9 cellular contexts compared by ENCODE assay signal in the genomic region with DNA sequence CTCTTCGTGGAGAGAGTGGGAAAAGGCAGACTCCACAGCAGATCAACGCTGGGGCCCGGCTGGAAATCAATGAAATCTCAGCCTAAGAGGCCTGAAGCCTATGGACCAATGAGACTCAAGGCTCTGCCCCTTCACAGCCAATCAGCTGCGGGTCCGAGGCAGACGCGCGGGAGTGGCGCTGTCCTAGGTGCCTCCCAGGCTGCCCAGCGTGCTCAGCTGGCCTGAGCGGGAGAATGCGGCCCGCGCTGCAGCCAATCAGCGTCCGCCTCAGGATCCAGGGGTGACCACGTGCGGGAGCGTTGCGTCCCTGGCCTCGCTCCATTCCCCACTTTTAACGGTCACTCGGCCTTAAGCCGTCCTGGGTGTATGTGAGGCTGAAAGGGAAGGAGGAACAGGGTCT. TPM values are rescaled to one million over a fixed set of nuclear protein-coding genes. Genes with fewer than 3 reads are reported as not detected.
A peak's percentile ranks its signal among the peaks of the same experiment; 100 is the strongest.
DNase-seq lines count a peak whose midpoint lies in the region; TF ChIP-seq lines count a peak whose summit lies in the region.
"Had no signal": no experiment of that assay in that cellular context is flagged by ENCODE, and none has a peak within 500 bp of the region (broad histone marks: within the 10 kb centered on the region; RNA-seq: fewer than 3 reads in every experiment).

A gene with protein sequence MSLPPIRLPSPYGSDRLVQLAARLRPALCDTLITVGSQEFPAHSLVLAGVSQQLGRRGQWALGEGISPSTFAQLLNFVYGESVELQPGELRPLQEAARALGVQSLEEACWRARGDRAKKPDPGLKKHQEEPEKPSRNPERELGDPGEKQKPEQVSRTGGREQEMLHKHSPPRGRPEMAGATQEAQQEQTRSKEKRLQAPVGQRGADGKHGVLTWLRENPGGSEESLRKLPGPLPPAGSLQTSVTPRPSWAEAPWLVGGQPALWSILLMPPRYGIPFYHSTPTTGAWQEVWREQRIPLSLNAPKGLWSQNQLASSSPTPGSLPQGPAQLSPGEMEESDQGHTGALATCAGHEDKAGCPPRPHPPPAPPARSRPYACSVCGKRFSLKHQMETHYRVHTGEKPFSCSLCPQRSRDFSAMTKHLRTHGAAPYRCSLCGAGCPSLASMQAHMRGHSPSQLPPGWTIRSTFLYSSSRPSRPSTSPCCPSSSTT (plus strand): TSS at position 341 of the 400 bp plus-strand sequence. CDS start 10,069 bp downstream, outside the sequence.

- no peak for TF ChIP-seq POLR2A in transverse colon (IDR thresholded peaks at IDR 0.05)

- no peaks in the 10 kb centered on the region for H3K9me3 ChIP-seq in transverse colon

- H3K4me3 Mint-ChIP-seq in T-helper 2 cell treated with Interferon-gamma antibody and Interleukin-4, amounts not matched to agents 5 μg/mL and 100 μg/mL, for 36 hours: no peak within 1 kb of the TSS
- no peak within 1 kb of the TSS for H3K4me3 Mint-ChIP-seq in glutamatergic neuron (ENCODE audit: unreplicated experiment)

- no peak within 1 kb of the TSS for H3K27ac ChIP-seq in transverse colon

- no peak for TF ChIP-seq EP300 in transverse colon (IDR thresholded peaks at IDR 0.05; ENCODE audit: low read depth)

- peaks cover 22% of the 10 kb centered on the region for H3K27me3 ChIP-seq in transverse colon

- intact Hi-C loops in transverse colon (cut with DNase I; ENCODE audit: low total_unique reads): no loop called here

- H3K27me3 Mint-ChIP-seq in T-helper 2 cell treated with Interferon-gamma antibody and Interleukin-4, amounts not matched to agents 5 μg/mL and 100 μg/mL, for 36 hours (ENCODE audit: low read depth): no peaks in the 10 kb centered on the region
- peaks cover 7% of the 10 kb centered on the region for H3K27me3 Mint-ChIP-seq in glutamatergic neuron (ENCODE audit: unreplicated experiment)

- H3K9me3 Mint-ChIP-seq in T-helper 2 cell treated with Interferon-gamma antibody and Interleukin-4, amounts not matched to agents 5 μg/mL and 100 μg/mL, for 36 hours: no peaks in the 10 kb centered on the region
- peaks cover 4% of the 10 kb centered on the region for H3K9me3 Mint-ChIP-seq in glutamatergic neuron (ENCODE audit: unreplicated experiment)

- H3K4me1 Mint-ChIP-seq in T-helper 2 cell treated with Interferon-gamma antibody and Interleukin-4, amounts not matched to agents 5 μg/mL and 100 μg/mL, for 36 hours (ENCODE audit: low read depth): peaks cover 6% of the 10 kb centered on the region
- H3K4me1 Mint-ChIP-seq in glutamatergic neuron (ENCODE audit: low read depth, unreplicated experiment): no peaks in the 10 kb centered on the region

- no peaks in the 10 kb centered on the region for H3K36me3 Mint-ChIP-seq in T-helper 2 cell treated with Interferon-gamma antibody and Interleukin-4, amounts not matched to agents 5 μg/mL and 100 μg/mL, for 36 hours (ENCODE audit: low read depth)
- no peaks in the 10 kb centered on the region for H3K36me3 Mint-ChIP-seq in glutamatergic neuron (ENCODE audit: unreplicated experiment)

- WGBS in transverse colon (ENCODE audit: low coverage in 1 of 2), 2 donors: 31 to 46% methylated on average over 3 to 24 of the region's 24 CpGs

- TF ChIP-seq CTCF in transverse colon (IDR thresholded peaks at IDR 0.05) (no peak), glutamatergic neuron (IDR thresholded peaks at IDR 0.05; ENCODE audit: partially characterized antibody, unreplicated experiment) (no peak)

- DNase-seq in stimulated activated CD4-positive, alpha-beta T cell treated with anti-CD3 and anti-CD28 coated beads, Interleukin-15, amount 100 ng/mL, for 24 hours: peak; percentile 47
- no peak for DNase-seq in stimulated activated CD4-positive, alpha-beta T cell treated with anti-CD3 and anti-CD28 coated beads, Interleukin-4, amount 100 ng/mL, for 24 hours
- peak; percentile 35 for DNase-seq in T-helper 2 cell treated with Interferon-gamma antibody and Interleukin-4, amounts not matched to agents 5 μg/mL and 100 μg/mL, for 36 hours (ENCODE audit: low spot score)
- DNase-seq in fibroblast of gingiva (ENCODE audit: low read depth) (peak; percentile 30), transverse colon (peak; percentile 30), glutamatergic neuron (no peak), NCI-H146 (lab: John Stamatoyannopoulos, UW) (no peak)
- no peak for DNase-seq in activated CD4-positive, CD25-positive, alpha-beta regulatory T cell (lab: John Stamatoyannopoulos, UW)
- DNase-seq: activated effector memory CD4-positive, alpha-beta T cell treated with anti-CD3 and anti-CD28 coated beads, Interleukin-2, amount 50 U/mL, for 16 hours had no signal

- in situ Hi-C loops in transverse colon (cut with MboI; ENCODE audit: low pct_ligation_motif_present in 1 of 4, low pct_unique_long_range_greater_than_20kb in 1 of 4, low sequenced_read_pairs in 3 of 4): no loop called here

- H3K4me1 ChIP-seq in transverse colon: peaks cover 0 to 15% (median 8%) of the 10 kb centered on the region in 4 donors

- H3K4me3 ChIP-seq in transverse colon: no peak within 1 kb of the TSS

- H3K36me3 ChIP-seq in transverse colon: no peaks in the 10 kb centered on the region

- no peak within 1 kb of the TSS for H3K27ac Mint-ChIP-seq in T-helper 2 cell treated with Interferon-gamma antibody and Interleukin-4, amounts not matched to agents 5 μg/mL and 100 μg/mL, for 36 hours
- H3K27ac Mint-ChIP-seq in glutamatergic neuron (ENCODE audit: unreplicated experiment): no peak within 1 kb of the TSS

RNA-seq across cellular contexts. Expression of the gene that starts here (rescaled TPM):
- not detected for total RNA-seq in transverse colon
- total RNA-seq in glutamatergic neuron (ENCODE audit: unreplicated experiment): not detected

Comparison
In these comparisons a context has a peak if more than half of its experiments do, and no peak if none do; other contexts are left out.
1. DNase-seq: peak in stimulated activated CD4-positive, alpha-beta T cell treated with anti-CD3 and anti-CD28 coated beads, Interleukin-15, amount 100 ng/mL, for 24 hours (single experiment), T-helper 2 cell treated with Interferon-gamma antibody and Interleukin-4, amounts not matched to agents 5 μg/mL and 100 μg/mL, for 36 hours (single experiment) and fibroblast of gingiva (single experiment); none in stimulated activated CD4-positive, alpha-beta T cell treated with anti-CD3 and anti-CD28 coated beads, Interleukin-4, amount 100 ng/mL, for 24 hours (single experiment), activated CD4-positive, CD25-positive, alpha-beta regulatory T cell (0 of 4), glutamatergic neuron (single experiment) and NCI-H146 (single experiment).
2. Peak in DNase-seq in transverse colon; RNA of the gene not detected or under 1 TPM.